15 cellular contexts compared by ENCODE assay signal in genomic region chr18:8260319-8260718, GRCh38.
DNase-seq lines count a peak whose midpoint lies in the region; ATAC-seq and TF ChIP-seq lines count a peak whose summit lies in the region.
"Had no signal": no experiment of that assay in that cellular context is flagged by ENCODE, and none has a peak within 500 bp of the region (broad histone marks: within the 10 kb centered on the region; RNA-seq: fewer than 3 reads in every experiment).

No MANE protein-coding gene starts in this region.

- peaks cover 4% of the 10 kb centered on the region for H3K4me1 ChIP-seq in NT2/D1 (ENCODE audit: insufficient read depth, insufficient read length)
- H3K4me1 ChIP-seq: esophagus muscularis mucosa, lower lobe of right lung had no signal

- no peaks in the 10 kb centered on the region for H3K9me3 ChIP-seq in NT2/D1 (ENCODE audit: insufficient read depth, low read length)
- H3K9me3 ChIP-seq: esophagus muscularis mucosa, lower lobe of right lung had no signal

- DNase-seq in H4 (ENCODE audit: low spot score) = peak; percentile 13
- peak; percentile 11 for DNase-seq in NT2/D1 (ENCODE audit: low read depth, low spot score)
- peak; percentile 13 for DNase-seq in epithelial cell of proximal tubule (ENCODE audit: low read depth)
- peak; percentile 37 for DNase-seq in pons (ENCODE audit: low spot score)
- DNase-seq in SKM-1 treated with dmso at 0.1 percent for 144 hours (lab: John Stamatoyannopoulos, UW; ENCODE audit: unreplicated experiment) = no peak
- no peak for DNase-seq in SKM-1 (lab: John Stamatoyannopoulos, UW; ENCODE audit: unreplicated experiment)
- DNase-seq: activated naive CD8-positive, alpha-beta T cell treated with anti-CD3 and anti-CD28 coated beads for 36 hours; CD8-positive, alpha-beta memory T cell; KBM-7; lower lobe of right lung; NCI-H1694 treated with DMSO at 0.1 percent for 48 hours; stimulated activated naive CD8-positive, alpha-beta T cell treated with anti-CD3 and anti-CD28 coated beads, Interleukin-15, Interleukin-2, amounts not matched to agents 100 U/mL and 50 U/mL, for 24 hours had no signal

- H3K9ac ChIP-seq in NT2/D1 (ENCODE audit: insufficient read length, low read depth) = no peak overlapping the region

- no peaks in the 10 kb centered on the region for H3K36me3 ChIP-seq in NT2/D1 (ENCODE audit: insufficient read depth, insufficient read length, low read length)

- no peak for TF ChIP-seq CTCF in epithelial cell of proximal tubule (conservative IDR thresholded peaks at IDR 0.05; ENCODE audit: low read depth, low read length)

- H3K27me3 ChIP-seq in NT2/D1 (ENCODE audit: insufficient read depth, insufficient read length) = no peaks in the 10 kb centered on the region
- H3K27me3 ChIP-seq: esophagus muscularis mucosa had no signal

- ATAC-seq in HG02981 (IDR thresholded peaks at IDR 0.05; ENCODE audit: unreplicated experiment) = no peak
- ATAC-seq: lower lobe of right lung; SK-N-SH treated with all-trans-retinoic acid at 6 μM for 48 hours; stimulated activated naive CD8-positive, alpha-beta T cell treated with anti-CD3 and anti-CD28 coated beads, Interleukin-15, Interleukin-2, amounts not matched to agents 100 U/mL and 50 U/mL, for 24 hours had no signal

- H3K4me3 ChIP-seq in NT2/D1 (ENCODE audit: insufficient read length, low read depth) (no peak overlapping the region), epithelial cell of proximal tubule (ENCODE audit: low read depth, low read length) (no peak overlapping the region)
- H3K4me3 ChIP-seq: esophagus muscularis mucosa, lower lobe of right lung had no signal

Comparison
In these comparisons a context has a peak if more than half of its experiments do, and no peak if none do; other contexts are left out.
1. DNase-seq: peak in H4 (single experiment), NT2/D1 (single experiment), epithelial cell of proximal tubule (single experiment) and pons (single experiment); none in SKM-1 treated with dmso at 0.1 percent for 144 hours (single experiment) and SKM-1 (single experiment).